In genomic region chr11:83044958-83045712, GRCh38 we compare ENCODE assay signal across 8 cellular contexts. TPM values are rescaled to one million over a fixed set of nuclear protein-coding genes. Genes with fewer than 3 reads are reported as not detected.
DNase-seq lines count a peak whose midpoint lies in the region; ATAC-seq and TF ChIP-seq lines count a peak whose summit lies in the region.

No MANE protein-coding gene starts in this region.

- no peak for TF ChIP-seq CTCF in DOHH2 (IDR thresholded peaks at IDR 0.05; ENCODE audit: low read depth, low read length, poor library complexity, severe bottlenecking)
- TF ChIP-seq CTCF in spleen (IDR thresholded peaks at IDR 0.05 in 8 of 11, conservative IDR thresholded peaks at IDR 0.05 in 3 of 11): no peak

- H3K27ac ChIP-seq in DOHH2 (ENCODE audit: low read depth, low read length) (no peak overlapping the region), spleen (no peak overlapping the region)

- intact Hi-C loops in posterior cingulate gyrus (cut with DNase I) (no loop called here), spleen (cut with DNase I; ENCODE audit: low total_unique reads) (no loop called here)

- peaks cover 29% of the 10 kb centered on the region for H3K36me3 ChIP-seq in DOHH2 (ENCODE audit: control insufficient read depth, low read length)
- no peaks in the 10 kb centered on the region for H3K36me3 ChIP-seq in MG63
- H3K36me3 ChIP-seq in spleen: no peaks in the 10 kb centered on the region

- H3K79me2 ChIP-seq in DOHH2 (ENCODE audit: control insufficient read depth, low read length): peaks cover 100% of the 10 kb centered on the region

- TF ChIP-seq POLR2A in spleen (IDR thresholded peaks at IDR 0.05): no peak

- peak; percentile 56 for DNase-seq in MG63
- DNase-seq in effector CD4-positive, alpha-beta T cell: peak; percentile 15
- no peak for DNase-seq in cerebellar nuclear complex (lab: John Stamatoyannopoulos, UW)
- DNase-seq in posterior cingulate gyrus: no peak
- DNase-seq in NCI-H526 treated with DMSO at 0.1 percent for 48 hours (lab: John Stamatoyannopoulos, UW): no peak
- no peak for DNase-seq in spleen

- H3K27me3 ChIP-seq in DOHH2 (ENCODE audit: control insufficient read depth, low read length): no peaks in the 10 kb centered on the region
- no peaks in the 10 kb centered on the region for H3K27me3 ChIP-seq in MG63
- H3K27me3 ChIP-seq in spleen (replicated peaks in 1 of 7): no peaks in the 10 kb centered on the region

- WGBS in spleen, 5 donors: 78 to 81% (median 79%) methylated on average over 8 of the region's 8 CpGs

- peak overlapping the region; percentile 9; the same call in 1 of the 2 replicates for H3K4me3 ChIP-seq in DOHH2 (ENCODE audit: low read length)
- no peak overlapping the region for H3K4me3 ChIP-seq in MG63
- no peak overlapping the region for H3K4me3 ChIP-seq in spleen

- peak overlapping the region; percentile 50 for H3K4me2 ChIP-seq in DOHH2 (ENCODE audit: low read length)

- no peaks in the 10 kb centered on the region for H3K9me2 ChIP-seq in DOHH2 (replicated peaks; ENCODE audit: control insufficient read depth, low read length)

- ATAC-seq in GM21576 (IDR thresholded peaks at IDR 0.05; ENCODE audit: unreplicated experiment): peak; percentile 63

- H3K9me3 ChIP-seq in DOHH2 (ENCODE audit: control insufficient read depth, insufficient read depth, low read length) (no peaks in the 10 kb centered on the region), MG63 (no peaks in the 10 kb centered on the region), spleen (no peaks in the 10 kb centered on the region)

- peaks cover 96% of the 10 kb centered on the region for H3K4me1 ChIP-seq in DOHH2 (ENCODE audit: control insufficient read depth, low read length)
- H3K4me1 ChIP-seq in spleen: peaks cover 6 to 70% (median 35%) of the 10 kb centered on the region in 6 donors

- H3F3A ChIP-seq in DOHH2 (ENCODE audit: control insufficient read depth, insufficient read depth): no peaks in the 10 kb centered on the region; the same call in 1 of the 2 replicates

- peaks cover 6% of the 10 kb centered on the region; the same call in 1 of the 2 replicates for H4K20me1 ChIP-seq in DOHH2 (ENCODE audit: control insufficient read depth, insufficient read depth, low read depth, low read length)

RNA-seq across cellular contexts. Expression of gene RAB30, which starts 26.6 kb away (rescaled TPM):
- 4.0 and 6.1 TPM in 2 replicates for total RNA-seq in MG63 (2014; rRNA removed; shearing (Covaris generic); ENCODE audit: low replicate concordance)
- 10 to 100 TPM; 15.5 to 42.8 (median 36.2) TPM for total RNA-seq in spleen
- polyA plus RNA-seq in spleen: 1 to 10 TPM; 3.8 to 7.4 (median 4.4) TPM

Comparison
In these comparisons a context has a peak if more than half of its experiments do, and no peak if none do; other contexts are left out.
1. DNase-seq: peak in MG63 (single experiment) and effector CD4-positive, alpha-beta T cell (single experiment); none in cerebellar nuclear complex (0 of 2), posterior cingulate gyrus (0 of 10), NCI-H526 treated with DMSO at 0.1 percent for 48 hours (single experiment) and spleen (single experiment).